8 cellular contexts compared by ENCODE assay signal in the genomic region with DNA sequence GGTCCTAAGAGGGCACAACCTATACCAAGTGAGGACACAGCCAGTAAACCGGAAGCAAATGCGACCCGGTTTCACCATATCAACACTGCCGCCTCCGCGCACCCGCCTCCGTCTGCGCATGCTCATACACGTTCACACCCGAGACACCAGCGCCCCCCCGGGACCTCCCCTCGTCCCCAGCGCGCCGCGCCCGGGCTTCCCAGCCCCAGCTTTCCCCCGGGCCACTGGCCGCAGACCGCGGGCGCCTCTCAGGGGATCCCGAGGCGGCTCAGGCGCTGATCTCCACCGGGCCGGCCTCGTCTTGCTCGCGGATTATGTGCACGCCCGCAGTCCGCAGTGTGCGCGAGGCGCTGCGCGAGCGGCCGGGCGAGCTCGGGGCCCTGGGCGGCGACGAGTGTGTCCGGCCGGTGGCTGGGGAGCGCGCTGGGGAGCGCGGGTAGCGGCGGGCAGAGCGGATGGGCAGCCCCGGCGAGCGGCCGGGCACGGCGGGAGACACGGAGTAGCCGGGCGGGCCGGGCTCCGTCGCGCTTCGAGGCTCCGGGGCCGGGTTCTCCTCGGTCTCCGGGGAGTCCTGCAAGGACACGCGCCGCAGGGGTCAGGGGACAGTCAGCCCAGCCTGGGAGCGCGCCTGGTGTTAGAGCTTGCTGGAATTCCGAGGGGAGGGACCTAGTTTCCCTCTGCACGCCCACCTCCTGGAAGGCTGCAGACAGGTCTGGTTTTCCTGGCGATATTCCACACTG. TPM values are rescaled to one million over a fixed set of nuclear protein-coding genes. Genes with fewer than 3 reads are reported as not detected.
DNase-seq lines count a peak whose midpoint lies in the region; ATAC-seq and TF ChIP-seq lines count a peak whose summit lies in the region.

No MANE protein-coding gene starts in this region.

- ATAC-seq in HG02642 (IDR thresholded peaks at IDR 0.05; ENCODE audit: poor library complexity, unreplicated experiment), result no peak

- H3K27ac ChIP-seq in esophagus (ENCODE audit: low read depth in 2 of 2, low read length in 1 of 2), result peak overlapping the region in 1 of 2 donors; percentile 38

- WGBS in esophagus, 2 donors, result 11 to 14% methylated on average over 63 to 82 of the region's 82 CpGs

- H3K4me3 ChIP-seq in esophagus (ENCODE audit: low read depth in 1 of 2, low read length in 2 of 2), result peak overlapping the region; percentile 14 to 32

- H3K27me3 ChIP-seq in esophagus (ENCODE audit: control insufficient read depth in 1 of 2, insufficient read depth in 2 of 2, low read length in 2 of 2), result no peaks in the 10 kb centered on the region

- no peaks in the 10 kb centered on the region for H3K4me1 ChIP-seq in esophagus (ENCODE audit: control insufficient read depth in 2 of 2, insufficient read depth in 2 of 2, low read length in 1 of 2)

- TF ChIP-seq CTCF in GM13976 (IDR thresholded peaks at IDR 0.05; ENCODE audit: borderline replicate concordance, control extremely low read depth, extremely low read depth, insufficient read depth, missing control alignments), result no peak

- in situ Hi-C loops in GM13976 (cut with MboI; ENCODE audit: low sequenced_read_pairs, unreplicated experiment), result no loop called here

- DNase-seq in GM13976 (ENCODE audit: low spot score) (peak; percentile 77), LHCN-M2 (ENCODE audit: low read depth) (peak; percentile 37), myocyte (ENCODE audit: low read depth) (peak; percentile 51), T1000 (lab: John Stamatoyannopoulos, UW) (no peak)
- peak; percentile 88 for DNase-seq in activated CD8-positive, alpha-beta memory T cell treated with anti-CD3 and anti-CD28 coated beads, Interleukin-2, amount 50 U/mL, for 48 hours
- peak; percentile 57 for DNase-seq in stimulated activated CD8-positive, alpha-beta memory T cell treated with anti-CD3 and anti-CD28 coated beads, Interleukin-7, amount 100 ng/mL, for 1 hour (ENCODE audit: low read depth in 2 of 2)

- H3K9me3 ChIP-seq in esophagus (ENCODE audit: control insufficient read depth in 2 of 2, insufficient read depth in 1 of 2, low read depth in 1 of 2, low read length in 1 of 2), result no peaks in the 10 kb centered on the region

- H3K36me3 ChIP-seq in esophagus (ENCODE audit: control insufficient read depth in 2 of 2, insufficient read depth in 2 of 2, low read length in 1 of 2), result no peaks in the 10 kb centered on the region

RNA-seq across cellular contexts. Expression of gene HEPN1, which starts 2.0 kb away (rescaled TPM):
- total RNA-seq in LHCN-M2 (2014; rRNA removed) (not detected in 2 replicates), myocyte (not detected in 2 replicates)
- not detected for polyA plus RNA-seq in LHCN-M2 (2012)
- not detected for polyA plus RNA-seq in esophagus
- polyA plus RNA-seq in myocyte (2012), result not detected

RNA-seq across cellular contexts. Expression of gene HEPACAM, which starts 14.8 kb away (rescaled TPM):
- total RNA-seq in LHCN-M2 (2014; rRNA removed), result 0.13 TPM in 1 of 2 replicates, not detected in the other
- polyA plus RNA-seq in LHCN-M2 (2012), result 0.11 TPM
- polyA plus RNA-seq in esophagus, result under 1 TPM; 0.02 TPM
- total RNA-seq in myocyte, result not detected in 2 replicates
- not detected for polyA plus RNA-seq in myocyte (2012)

RNA-seq across cellular contexts. Expression of gene ROBO4, which starts 23.4 kb away (rescaled TPM):
- 23.4 and 26.9 TPM in 2 replicates for total RNA-seq in LHCN-M2 (2014; rRNA removed)
- 13.4 TPM for polyA plus RNA-seq in LHCN-M2 (2012)
- polyA plus RNA-seq in esophagus, result 1 to 10 TPM; 3.2 TPM
- total RNA-seq in myocyte, result 3.4 and 10.5 TPM in 2 replicates
- polyA plus RNA-seq in myocyte (2012), result 6.1 TPM

RNA-seq across cellular contexts. Expression of gene CCDC15, which starts 33.0 kb away (rescaled TPM):
- total RNA-seq in LHCN-M2 (2014; rRNA removed), result 13.3 and 16.0 TPM in 2 replicates
- 1.5 TPM for polyA plus RNA-seq in LHCN-M2 (2012)
- under 1 TPM; 0.69 to 0.87 TPM for polyA plus RNA-seq in esophagus
- total RNA-seq in myocyte, result 1.7 and 1.8 TPM in 2 replicates
- polyA plus RNA-seq in myocyte (2012), result 0.40 TPM

RNA-seq across cellular contexts. Expression of gene ROBO3, which starts 55.8 kb away (rescaled TPM):
- 11.9 and 18.5 TPM in 2 replicates for total RNA-seq in LHCN-M2 (2014; rRNA removed)
- 10.6 TPM for polyA plus RNA-seq in LHCN-M2 (2012)
- 10 to 100 TPM in 1 of 2 donors, 1 to 10 TPM in 1; 8.6 to 20.6 TPM for polyA plus RNA-seq in esophagus
- total RNA-seq in myocyte, result 14.1 and 17.0 TPM in 2 replicates
- 10.9 TPM for polyA plus RNA-seq in myocyte (2012)
